ENCODE assay signal across 11 cellular contexts in genomic region chr12:51941011-51941561, GRCh38. TPM values are rescaled to one million over a fixed set of nuclear protein-coding genes. Genes with fewer than 3 reads are reported as not detected.
DNase-seq lines count a peak whose midpoint lies in the region; ATAC-seq and TF ChIP-seq lines count a peak whose summit lies in the region.
"Had no signal": no experiment of that assay in that cellular context is flagged by ENCODE, and none has a peak within 500 bp of the region (broad histone marks: within the 10 kb centered on the region; RNA-seq: fewer than 3 reads in every experiment).

No MANE protein-coding gene starts in this region.

- peak overlapping the region; percentile 83 for H3K27ac ChIP-seq in suprapubic skin
- H3K27ac ChIP-seq: parathyroid adenoma had no signal

- peak overlapping the region; percentile 2 for H3K27ac Mint-ChIP-seq in activated naive CD4-positive, alpha-beta T cell treated with anti-CD3 and anti-CD28 coated beads, Interleukin-2, amount 50 U/mL, for 24 hours
- H3K27ac Mint-ChIP-seq in WTC11 (no peak overlapping the region), T-cell (no peak overlapping the region)

- H3K4me1 ChIP-seq in suprapubic skin: peaks cover 47% of the 10 kb centered on the region

- TF ChIP-seq CTCF in WTC11 (IDR thresholded peaks at IDR 0.05): no peak
- TF ChIP-seq CTCF in suprapubic skin (IDR thresholded peaks at IDR 0.05): no peak

- TF ChIP-seq POLR2A in suprapubic skin (IDR thresholded peaks at IDR 0.05): no peak

- H3K36me3 Mint-ChIP-seq in activated naive CD4-positive, alpha-beta T cell treated with anti-CD3 and anti-CD28 coated beads, Interleukin-2, amount 50 U/mL, for 24 hours: peaks cover 4% of the 10 kb centered on the region
- H3K36me3 Mint-ChIP-seq in WTC11 (peaks cover 11% of the 10 kb centered on the region), T-cell (peaks cover 7% of the 10 kb centered on the region)

- POLR2A ChIA-PET in WTC11 (lab: Charles Lee): interaction anchor here (0.5 kb wide), 1 partner anchor 1008 kb away, joined by 8 read pairs; no protein-coding TSS in a partner anchor
- POLR2A ChIA-PET in T-cell (lab: Charles Lee): no interaction called here

- peaks cover 7% of the 10 kb centered on the region for H3K4me1 Mint-ChIP-seq in activated naive CD4-positive, alpha-beta T cell treated with anti-CD3 and anti-CD28 coated beads, Interleukin-2, amount 50 U/mL, for 24 hours
- H3K4me1 Mint-ChIP-seq in WTC11: peaks cover 9% of the 10 kb centered on the region
- H3K4me1 Mint-ChIP-seq in T-cell: peaks cover 4 to 8% (median 6%) of the 10 kb centered on the region in 3 donors

- ATAC-seq in WTC11: peak; percentile 30; the same call in 1 of the 2 replicates
- peak; percentile 64 to 70 for ATAC-seq in left cardiac atrium
- ATAC-seq in T-cell (replicated peaks in 1 of 4): no peak
- ATAC-seq in HG03457 (IDR thresholded peaks at IDR 0.05; ENCODE audit: unreplicated experiment): no peak

- no peak for TF ChIP-seq EP300 in suprapubic skin (IDR thresholded peaks at IDR 0.05)

- WGBS in suprapubic skin: 36% methylated on average over 11 of the region's 11 CpGs

- intact Hi-C loops in left cardiac atrium (cut with DNase I): no loop called here

- no peaks in the 10 kb centered on the region for H3K27me3 ChIP-seq in suprapubic skin

- no peaks in the 10 kb centered on the region for H3K27me3 Mint-ChIP-seq in activated naive CD4-positive, alpha-beta T cell treated with anti-CD3 and anti-CD28 coated beads, Interleukin-2, amount 50 U/mL, for 24 hours
- H3K27me3 Mint-ChIP-seq in WTC11 (ENCODE audit: low read depth): peaks cover 19% of the 10 kb centered on the region
- H3K27me3 Mint-ChIP-seq in T-cell: peaks cover 4 to 10% of the 10 kb centered on the region in 2 donors

- H3K4me3 ChIP-seq in suprapubic skin: peak overlapping the region; percentile 22

- no peaks in the 10 kb centered on the region for H3K9me3 ChIP-seq in suprapubic skin

- H3K36me3 ChIP-seq in suprapubic skin: no peaks in the 10 kb centered on the region

- H3K4me3 Mint-ChIP-seq in activated naive CD4-positive, alpha-beta T cell treated with anti-CD3 and anti-CD28 coated beads, Interleukin-2, amount 50 U/mL, for 24 hours: no peak overlapping the region
- no peak overlapping the region for H3K4me3 Mint-ChIP-seq in WTC11
- H3K4me3 Mint-ChIP-seq in T-cell: no peak overlapping the region

- peaks cover 13% of the 10 kb centered on the region for H3K9me3 Mint-ChIP-seq in activated naive CD4-positive, alpha-beta T cell treated with anti-CD3 and anti-CD28 coated beads, Interleukin-2, amount 50 U/mL, for 24 hours
- H3K9me3 Mint-ChIP-seq in WTC11 (peaks cover 19% of the 10 kb centered on the region), T-cell (peaks cover 5 to 15% (median 11%) of the 10 kb centered on the region in 3 donors)

- CTCF ChIA-PET in WTC11 (lab: Charles Lee): interaction anchor here (1.7 kb wide), 1 partner anchor 30 kb away, joined by 8 read pairs; no protein-coding TSS in a partner anchor
- CTCF ChIA-PET in T-cell (lab: Charles Lee): interaction anchor here in 1 of 2 donors (0.6 kb wide), 1 partner anchor 66 kb away, joined by 4 read pairs; no protein-coding TSS in a partner anchor

- DNase-seq in activated naive CD4-positive, alpha-beta T cell treated with Interleukin-2 at 50 U/mL for 16 hours: no peak
- DNase-seq in WTC11 (ENCODE audit: low spot score): no peak
- DNase-seq in left cardiac atrium: no peak
- no peak for DNase-seq in suprapubic skin (ENCODE audit: low spot score in 2 of 2)
- no peak for DNase-seq in T-cell
- no peak for DNase-seq in SKM-1 treated with dmso at 0.1 percent for 144 hours (lab: John Stamatoyannopoulos, UW; ENCODE audit: unreplicated experiment)
- DNase-seq: ACHN had no signal

TF ChIP-seq in WTC11, 78 proteins besides CTCF, POLR2A, EP300 and RAD21:
- TF ChIP-seq GABPB1 (CRISPR knock-in tag; IDR thresholded peaks at IDR 0.05) (no peak), ZNF138 (CRISPR knock-in tag; conservative IDR thresholded peaks at IDR 0.05) (no peak), IRF2 (CRISPR knock-in tag; IDR thresholded peaks at IDR 0.05; ENCODE audit: borderline replicate concordance, low read depth) (no peak), E2F4 (CRISPR knock-in tag; IDR thresholded peaks at IDR 0.05; ENCODE audit: borderline replicate concordance, low read depth) (no peak), RORB (CRISPR knock-in tag; IDR thresholded peaks at IDR 0.05) (no peak), ZNF219 (CRISPR knock-in tag; IDR thresholded peaks at IDR 0.05; ENCODE audit: borderline replicate concordance) (no peak), ATF3 (CRISPR knock-in tag; conservative IDR thresholded peaks at IDR 0.05) (no peak)
- TF ChIP-seq, protein P1, sequence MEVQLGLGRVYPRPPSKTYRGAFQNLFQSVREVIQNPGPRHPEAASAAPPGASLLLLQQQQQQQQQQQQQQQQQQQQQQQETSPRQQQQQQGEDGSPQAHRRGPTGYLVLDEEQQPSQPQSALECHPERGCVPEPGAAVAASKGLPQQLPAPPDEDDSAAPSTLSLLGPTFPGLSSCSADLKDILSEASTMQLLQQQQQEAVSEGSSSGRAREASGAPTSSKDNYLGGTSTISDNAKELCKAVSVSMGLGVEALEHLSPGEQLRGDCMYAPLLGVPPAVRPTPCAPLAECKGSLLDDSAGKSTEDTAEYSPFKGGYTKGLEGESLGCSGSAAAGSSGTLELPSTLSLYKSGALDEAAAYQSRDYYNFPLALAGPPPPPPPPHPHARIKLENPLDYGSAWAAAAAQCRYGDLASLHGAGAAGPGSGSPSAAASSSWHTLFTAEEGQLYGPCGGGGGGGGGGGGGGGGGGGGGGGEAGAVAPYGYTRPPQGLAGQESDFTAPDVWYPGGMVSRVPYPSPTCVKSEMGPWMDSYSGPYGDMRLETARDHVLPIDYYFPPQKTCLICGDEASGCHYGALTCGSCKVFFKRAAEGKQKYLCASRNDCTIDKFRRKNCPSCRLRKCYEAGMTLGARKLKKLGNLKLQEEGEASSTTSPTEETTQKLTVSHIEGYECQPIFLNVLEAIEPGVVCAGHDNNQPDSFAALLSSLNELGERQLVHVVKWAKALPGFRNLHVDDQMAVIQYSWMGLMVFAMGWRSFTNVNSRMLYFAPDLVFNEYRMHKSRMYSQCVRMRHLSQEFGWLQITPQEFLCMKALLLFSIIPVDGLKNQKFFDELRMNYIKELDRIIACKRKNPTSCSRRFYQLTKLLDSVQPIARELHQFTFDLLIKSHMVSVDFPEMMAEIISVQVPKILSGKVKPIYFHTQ (CRISPR knock-in tag; IDR thresholded peaks at IDR 0.05): no peak

RNA-seq across cellular contexts. Expression of gene ACVR1B, which starts 10.4 kb away (rescaled TPM):
- total RNA-seq in WTC11 (2021): 20.9 to 24.1 TPM (median 22.3 TPM) in 3 replicates
- 10 to 100 TPM; 13.0 to 19.3 TPM for total RNA-seq in left cardiac atrium
- 100 to 1,000 TPM in 1 of 4 donors, 10 to 100 TPM in 3; 40.5 to 103 (median 57.3) TPM for total RNA-seq in suprapubic skin
- 10 to 100 TPM in 4 of 5 donors, 1 to 10 TPM in 1; 9.0 to 12.6 (median 11.8) TPM for total RNA-seq in T-cell

RNA-seq across cellular contexts. Expression of gene ACVRL1, which starts 33.8 kb away (rescaled TPM):
- total RNA-seq in WTC11 (2021): 0.64 to 1.5 TPM (median 0.98 TPM) in 3 replicates
- 10 to 100 TPM; 44.0 to 65.2 TPM for total RNA-seq in left cardiac atrium
- total RNA-seq in suprapubic skin: 10 to 100 TPM; 31.2 to 43.4 (median 39.0) TPM
- under 1 TPM in 3 of 5 donors, not detected in 2; 0.16 to 0.58 (median 0.23) TPM for total RNA-seq in T-cell
- total RNA-seq: MCF 10A had no signal

RNA-seq across cellular contexts. Expression of gene ANKRD33, which starts 53.2 kb away (rescaled TPM):
- total RNA-seq in WTC11 (2021) (1.7 to 2.3 TPM (median 2.0 TPM) in 3 replicates), left cardiac atrium (not detected), suprapubic skin (not detected), T-cell (not detected)
- total RNA-seq: MCF 10A had no signal

Comparison
In these comparisons a context has a peak if more than half of its experiments do, and no peak if none do; other contexts are left out.
1. ATAC-seq: peak in WTC11 (single experiment) and left cardiac atrium (2 of 2); none in T-cell (0 of 4) and HG03457 (single experiment).
2. RNA of gene ACVRL1, which starts 33.8 kb away (total RNA-seq): 44.0 to 65.2 TPM in left cardiac atrium and 31.2 to 43.4 TPM in suprapubic skin; 0.64 to 1.5 TPM in WTC11 and 0.16 to 0.58 TPM in T-cell; every median in the first group is over 10 times any median in the second.